In genomic region chr7:142785841-142786250, GRCh38 we compare ENCODE assay signal across 13 cellular contexts. TPM values are rescaled to one million over a fixed set of nuclear protein-coding genes. Genes with fewer than 3 reads are reported as not detected.
A peak's percentile ranks its signal among the peaks of the same experiment; 100 is the strongest.
DNase-seq lines count a peak whose midpoint lies in the region; ATAC-seq and TF ChIP-seq lines count a peak whose summit lies in the region.
"Had no signal": no experiment of that assay in that cellular context is flagged by ENCODE, and none has a peak within 500 bp of the region (broad histone marks: within the 10 kb centered on the region; RNA-seq: fewer than 3 reads in every experiment).

No MANE protein-coding gene starts in this region.

- no peak for TF ChIP-seq RAD21 in SK-N-SH (IDR thresholded peaks at IDR 0.05; ENCODE audit: low read length)

- H3K4me3 Mint-ChIP-seq in CD4-positive, alpha-beta T cell, result peak overlapping the region; percentile 90

- no peak overlapping the region for H2AFZ ChIP-seq in SK-N-SH (ENCODE audit: low read depth)

- H3K27ac Mint-ChIP-seq in CD4-positive, alpha-beta T cell, result peak overlapping the region; percentile 98

- H3K4me1 ChIP-seq in sigmoid colon (peaks cover 0 to 5% (median 2%) of the 10 kb centered on the region in 4 donors), SK-N-SH (ENCODE audit: control insufficient read depth in 1 of 2, insufficient read depth in 2 of 2, low read depth in 1 of 2, low read length in 1 of 2) (no peaks in the 10 kb centered on the region; a peak in 1 of 4 replicates)
- H3K4me1 ChIP-seq: adrenal gland had no signal

- POLR2A ChIA-PET in CD4-positive, alpha-beta T cell (lab: Charles Lee), result interaction anchor here (0.8 to 22.8 kb wide), 11 partner anchors 21 to 599 kb away, joined by 3 to 5733 read pairs (median 6); partner anchors contain the start of genes EPHB6 and GSTK1
- POLR2A ChIA-PET in SK-N-SH (lab: Yijun Ruan, JAX), result no interaction called here

- H3K9me3 ChIP-seq in CD4-positive, alpha-beta T cell (ENCODE audit: control insufficient read depth, low read length), result no peaks in the 10 kb centered on the region
- no peaks in the 10 kb centered on the region for H3K9me3 ChIP-seq in sigmoid colon
- H3K9me3 ChIP-seq in SK-N-SH, result no peaks in the 10 kb centered on the region
- H3K9me3 ChIP-seq: adrenal gland had no signal

- H3K9me2 ChIP-seq in SK-N-SH, result no peaks in the 10 kb centered on the region

- H3K27ac ChIP-seq in CD4-positive, alpha-beta T cell (ENCODE audit: low read depth, low read length), result peak overlapping the region; percentile 99
- H3K27ac ChIP-seq in sigmoid colon, result no peak overlapping the region
- H3K27ac ChIP-seq in SK-N-SH (ENCODE audit: low read depth in 2 of 2, low read length in 1 of 2), result no peak overlapping the region
- H3K27ac ChIP-seq: adrenal gland had no signal

- H3F3A ChIP-seq in SK-N-SH (replicated peaks; ENCODE audit: insufficient read depth), result no peaks in the 10 kb centered on the region

- 73 to 82% methylated on average over 8 of the region's 8 CpGs for WGBS in sigmoid colon, 2 donors
- 61% methylated on average over 8 of the region's 8 CpGs for WGBS in SK-N-SH (ENCODE audit: low lambda C conversion rate)

- peak; percentile 81 for ATAC-seq in CD4-positive, alpha-beta T cell (ENCODE audit: poor library complexity)
- ATAC-seq in HG02840 (IDR thresholded peaks at IDR 0.05; ENCODE audit: low FRiP score, unreplicated experiment), result no peak
- ATAC-seq: Right ventricle myocardium inferior had no signal

- H3K27me3 ChIP-seq in CD4-positive, alpha-beta T cell (ENCODE audit: control insufficient read depth, insufficient read depth, low read length), result no peaks in the 10 kb centered on the region
- H3K27me3 ChIP-seq in sigmoid colon, result peaks cover 0 to 9% (median 5%) of the 10 kb centered on the region in 3 donors
- peaks cover 22% of the 10 kb centered on the region for H3K27me3 ChIP-seq in SK-N-SH (ENCODE audit: insufficient read depth)
- H3K27me3 ChIP-seq: adrenal gland had no signal

- H3K36me3 ChIP-seq in sigmoid colon (no peaks in the 10 kb centered on the region), SK-N-SH (replicated peaks in 1 of 2; ENCODE audit: control insufficient read depth in 1 of 2, insufficient read depth in 2 of 2, low read length in 1 of 2) (no peaks in the 10 kb centered on the region)
- H3K36me3 ChIP-seq: adrenal gland had no signal

- DNase-seq in CD4-positive, alpha-beta T cell, result peak; percentile 65 to 89 (median 75)
- peak; percentile 74 to 79 for DNase-seq in activated CD4-positive, alpha-beta T cell treated with anti-CD3 and anti-CD28 coated beads for 4 hours
- DNase-seq in activated naive CD4-positive, alpha-beta T cell treated with Interleukin-2 at 50 U/mL for 16 hours, result peak; percentile 78
- DNase-seq in sigmoid colon (peak; percentile 25), SK-N-SH (no peak), retina (no peak), NCI-H345 (lab: John Stamatoyannopoulos, UW) (no peak)
- DNase-seq: adrenal gland, hippocampal formation, IMR-90 had no signal

- H3K27me3 Mint-ChIP-seq in CD4-positive, alpha-beta T cell, result no peaks in the 10 kb centered on the region

- H3K9ac ChIP-seq in SK-N-SH, result no peak overlapping the region

- H3K4me1 Mint-ChIP-seq in CD4-positive, alpha-beta T cell (ENCODE audit: low read depth), result peaks cover 25% of the 10 kb centered on the region

- TF ChIP-seq EP300 in sigmoid colon (IDR thresholded peaks at IDR 0.05) (no peak), SK-N-SH (IDR thresholded peaks at IDR 0.05; ENCODE audit: borderline replicate concordance in 1 of 2, low read depth in 1 of 2, low read length in 1 of 2) (no peak)

- peaks cover 49% of the 10 kb centered on the region for H3K36me3 Mint-ChIP-seq in CD4-positive, alpha-beta T cell (ENCODE audit: low read depth)

- intact Hi-C loops in CD4-positive, alpha-beta T cell (cut with DNase I, micrococcal nuclease), result loop anchor here (1.0 kb wide), 2 partner anchors 11 to 22 kb away; no protein-coding TSS in a partner anchor
- intact Hi-C loops in sigmoid colon (cut with DNase I), result loop anchor here (10.0 kb wide), 1 partner anchor 181 kb away; no protein-coding TSS in a partner anchor

- H3K79me2 ChIP-seq in SK-N-SH (ENCODE audit: insufficient read depth), result no peaks in the 10 kb centered on the region

- CTCF ChIA-PET in CD4-positive, alpha-beta T cell (lab: Charles Lee), result interaction anchor here (0.8 to 2.5 kb wide), 3 partner anchors 12 to 25 kb away, joined by 4 to 13 read pairs (median 5); no protein-coding TSS in a partner anchor
- CTCF ChIA-PET in SK-N-SH (lab: Yijun Ruan, JAX), result interaction anchor here (0.6 to 19.8 kb wide), 11 partner anchors 11 to 429 kb away, joined by 3 to 488 read pairs (median 5); no protein-coding TSS in a partner anchor

- TF ChIP-seq CTCF in CD4-positive, alpha-beta T cell (IDR thresholded peaks at IDR 0.05), result no peak
- no peak for TF ChIP-seq CTCF in sigmoid colon (IDR thresholded peaks at IDR 0.05)
- no peak for TF ChIP-seq CTCF in SK-N-SH (IDR thresholded peaks at IDR 0.05)

- H3K4me3 ChIP-seq in sigmoid colon (no peak overlapping the region), SK-N-SH (ENCODE audit: low read depth in 2 of 2, low read length in 1 of 2) (no peak overlapping the region)
- H3K4me3 ChIP-seq: adrenal gland had no signal

- no peak overlapping the region for H3K4me2 ChIP-seq in SK-N-SH

- no peaks in the 10 kb centered on the region for H4K20me1 ChIP-seq in SK-N-SH (ENCODE audit: insufficient read depth)

- TF ChIP-seq POLR2A in sigmoid colon (IDR thresholded peaks at IDR 0.05), result no peak

- no peaks in the 10 kb centered on the region for H3K9me3 Mint-ChIP-seq in CD4-positive, alpha-beta T cell

TF ChIP-seq in SK-N-SH, 30 proteins besides CTCF, POLR2A, EP300 and RAD21 (continues in another document):
- TF ChIP-seq POLR2AphosphoS5 (IDR thresholded peaks at IDR 0.05; ENCODE audit: low read depth, low read length), result no peak
- no peak for TF ChIP-seq SIN3A (IDR thresholded peaks at IDR 0.05; ENCODE audit: borderline replicate concordance, low read depth, low read length)
- TF ChIP-seq GABPA (IDR thresholded peaks at IDR 0.05; ENCODE audit: low read depth), result no peak
- TF ChIP-seq EZH2phosphoT487 (IDR thresholded peaks at IDR 0.05; ENCODE audit: borderline replicate concordance, low read depth), result no peak
- no peak for TF ChIP-seq TAF1 (IDR thresholded peaks at IDR 0.05; ENCODE audit: borderline replicate concordance, low read depth, low read length)
- no peak for TF ChIP-seq IRF3 (IDR thresholded peaks at IDR 0.05; ENCODE audit: low read depth, low read length)
- TF ChIP-seq NRF1 (IDR thresholded peaks at IDR 0.05; ENCODE audit: low read depth, low read length), result no peak
- TF ChIP-seq TEAD4 (IDR thresholded peaks at IDR 0.05; ENCODE audit: borderline replicate concordance, insufficient read depth), result no peak
- TF ChIP-seq, protein P1, sequence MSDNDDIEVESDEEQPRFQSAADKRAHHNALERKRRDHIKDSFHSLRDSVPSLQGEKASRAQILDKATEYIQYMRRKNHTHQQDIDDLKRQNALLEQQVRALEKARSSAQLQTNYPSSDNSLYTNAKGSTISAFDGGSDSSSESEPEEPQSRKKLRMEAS (IDR thresholded peaks at IDR 0.05; ENCODE audit: low read depth), result no peak
- no peak for TF ChIP-seq RCOR1 (IDR thresholded peaks at IDR 0.05; ENCODE audit: low read length)
- TF ChIP-seq FOXJ3 (CRISPR knock-in tag; IDR thresholded peaks at IDR 0.05), result no peak
- TF ChIP-seq MXI1 (IDR thresholded peaks at IDR 0.05; ENCODE audit: low read depth, low read length), result no peak
- no peak for TF ChIP-seq MEF2A (IDR thresholded peaks at IDR 0.05; ENCODE audit: borderline replicate concordance, low read depth)

RNA-seq across cellular contexts. Expression of gene PRSS2, which starts 15.1 kb away (rescaled TPM):
- not detected for total RNA-seq in CD4-positive, alpha-beta T cell
- total RNA-seq in sigmoid colon, result not detected
- 10 to 100 TPM in 1 of 3 donors, 1 to 10 TPM in 2; 1.4 to 30.0 (median 3.0) TPM for polyA plus RNA-seq in sigmoid colon
- not detected in 2 replicates for polyA plus RNA-seq in SK-N-SH (2012; rRNA removed)
- polyA plus RNA-seq in SK-N-SH (2012; cell fraction: cytosol; rRNA removed), result not detected in 2 replicates
- not detected in 2 replicates for polyA plus RNA-seq in SK-N-SH (2012; cell fraction: nucleus; rRNA removed)
- total RNA-seq: IMR-90, myocyte, Right ventricle myocardium inferior had no signal
- polyA plus RNA-seq: IMR-90 had no signal

RNA-seq across cellular contexts. Expression of gene PRSS1, which starts 36.6 kb away (rescaled TPM):
- not detected for total RNA-seq in CD4-positive, alpha-beta T cell
- not detected for total RNA-seq in sigmoid colon
- polyA plus RNA-seq in sigmoid colon (10 to 100 TPM in 1 of 3 donors, 1 to 10 TPM in 1, under 1 TPM in 1; 0.67 to 25.8 (median 1.8) TPM), SK-N-SH (2012; rRNA removed) (not detected in 2 replicates)
- polyA plus RNA-seq in SK-N-SH (2012; cell fraction: cytosol; rRNA removed), result not detected in 2 replicates
- not detected in 2 replicates for polyA plus RNA-seq in SK-N-SH (2012; cell fraction: nucleus; rRNA removed)
- total RNA-seq: IMR-90, myocyte, Right ventricle myocardium inferior had no signal
- polyA plus RNA-seq: IMR-90 had no signal

Comparison
In these comparisons a context has a peak if more than half of its experiments do, and no peak if none do; other contexts are left out.
1. DNase-seq: peak in CD4-positive, alpha-beta T cell (10 of 10), activated CD4-positive, alpha-beta T cell treated with anti-CD3 and anti-CD28 coated beads for 4 hours (2 of 2), activated naive CD4-positive, alpha-beta T cell treated with Interleukin-2 at 50 U/mL for 16 hours (single experiment) and sigmoid colon (single experiment); none in SK-N-SH (single experiment), retina (single experiment) and NCI-H345 (single experiment).